Comparison of ENCODE assay signal across 9 cellular contexts in the genomic region with DNA sequence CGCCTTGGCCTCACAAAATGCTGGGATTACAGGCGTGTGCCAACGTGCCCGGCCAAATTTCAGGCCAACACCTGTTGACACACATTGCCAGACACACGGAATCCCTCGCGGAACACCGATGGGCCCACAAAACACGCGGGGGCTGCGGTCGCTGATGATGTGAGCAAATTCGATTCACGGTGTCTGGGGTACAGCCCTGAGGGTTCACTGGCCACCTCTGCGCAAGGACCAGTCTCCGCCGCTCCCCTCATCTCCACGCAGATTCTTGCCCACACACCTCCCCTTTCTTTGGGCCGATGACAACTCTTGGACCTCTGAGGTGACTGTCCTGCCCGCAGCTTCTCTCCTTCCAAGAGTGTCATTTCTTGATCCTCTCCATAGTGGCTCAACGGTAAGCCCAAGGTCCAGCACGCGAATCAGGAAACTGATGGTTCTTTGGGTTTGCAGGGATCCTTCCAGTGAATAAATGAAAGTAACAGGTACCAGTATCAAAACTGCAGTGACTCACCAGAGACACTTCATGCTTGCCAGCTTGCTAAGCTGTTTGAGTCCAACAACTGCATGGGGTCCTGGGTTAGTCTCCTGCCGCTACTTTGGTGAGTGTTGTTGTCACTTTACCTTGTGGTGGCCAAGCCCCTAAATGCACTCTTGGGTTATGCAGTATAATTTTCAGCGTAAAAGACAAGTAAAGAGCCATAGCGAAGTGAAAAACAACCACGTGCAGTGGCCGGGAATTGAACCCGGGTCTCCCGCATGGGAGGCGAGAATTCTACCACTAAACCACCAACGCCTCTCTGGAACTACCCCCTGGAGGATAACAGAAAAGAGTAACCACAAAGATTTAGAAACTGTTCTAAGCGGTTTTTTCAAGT. TPM values are rescaled to one million over a fixed set of nuclear protein-coding genes. Genes with fewer than 3 reads are reported as not detected.
DNase-seq lines count a peak whose midpoint lies in the region; ATAC-seq, FAIRE-seq and TF ChIP-seq lines count a peak whose summit lies in the region.
"Had no signal": no experiment of that assay in that cellular context is flagged by ENCODE, and none has a peak within 500 bp of the region (broad histone marks: within the 10 kb centered on the region; RNA-seq: fewer than 3 reads in every experiment).

No MANE protein-coding gene starts in this region.

- intact Hi-C loops in mucosa of descending colon (cut with DNase I, micrococcal nuclease), result no loop called here

- in situ Hi-C loops in Caki2 (cut with HindIII; ENCODE audit: low pct_unique_long_range_greater_than_20kb, low sequenced_read_pairs), result no loop called here
- in situ Hi-C loops in HAP-1 (cut with MboI; ENCODE audit: low sequenced_read_pairs), result no loop called here

- H3K36me3 ChIP-seq in HAP-1 (replicated peaks) (no peaks in the 10 kb centered on the region), mucosa of descending colon (ENCODE audit: low read depth) (no peaks in the 10 kb centered on the region)

- H3K9me3 ChIP-seq in HAP-1 (no peaks in the 10 kb centered on the region), mucosa of descending colon (no peaks in the 10 kb centered on the region)

- H3K27me3 ChIP-seq in HAP-1 (ENCODE audit: low read depth), result no peaks in the 10 kb centered on the region

- no peak for FAIRE-seq in frontal cortex (lab: Jason Lieb, UNC)

- peak; percentile 40 for ATAC-seq in mucosa of descending colon

- no peak overlapping the region for H3K4me3 ChIP-seq in HAP-1
- no peak overlapping the region for H3K4me3 ChIP-seq in mucosa of descending colon
- H3K4me3 ChIP-seq: lung had no signal

- no peaks in the 10 kb centered on the region for H3K4me1 ChIP-seq in HAP-1
- no peaks in the 10 kb centered on the region for H3K4me1 ChIP-seq in mucosa of descending colon (ENCODE audit: low read depth)

- TF ChIP-seq CTCF in mucosa of descending colon (IDR thresholded peaks at IDR 0.05), result no peak

- DNase-seq in Caki2 (ENCODE audit: low read depth), result peak; percentile 27
- peak; percentile 49 to 69 for DNase-seq in HAP-1 (ENCODE audit: low spot score in 2 of 2)
- peak; percentile 35 to 42 for DNase-seq in SHP77 (lab: John Stamatoyannopoulos, UW)
- DNase-seq in central memory CD4-positive, alpha-beta T cell, result peak; percentile 39
- peak in 2 of 3 donors; percentile 19 to 35 for DNase-seq in mucosa of descending colon
- no peak for DNase-seq in frontal cortex (ENCODE audit: low spot score in 2 of 2)
- DNase-seq in NCI-H2196 (lab: John Stamatoyannopoulos, UW; ENCODE audit: unreplicated experiment), result no peak
- DNase-seq in NCI-H187 (lab: John Stamatoyannopoulos, UW), result no peak

RNA-seq across cellular contexts. Expression of gene RNU1-3, which starts 11.0 kb away (rescaled TPM):
- not detected in 2 replicates for total RNA-seq in Caki2 (2014; rRNA removed; shearing (Covaris generic); ENCODE audit: low replicate concordance)
- 1,000 to 10,000 TPM; 2,195 to 6,222 (median 2,378) TPM for total RNA-seq in mucosa of descending colon
- total RNA-seq in frontal cortex, result under 0.01 TPM

Comparison
In these comparisons a context has a peak if more than half of its experiments do, and no peak if none do; other contexts are left out.
1. DNase-seq: peak in Caki2 (single experiment), HAP-1 (2 of 2), SHP77 (2 of 2), central memory CD4-positive, alpha-beta T cell (single experiment) and mucosa of descending colon (2 of 3); none in frontal cortex (0 of 2), NCI-H2196 (single experiment) and NCI-H187 (0 of 2).
2. RNA of gene RNU1-3, which starts 11.0 kb away (total RNA-seq): 2,195 to 6,222 TPM in mucosa of descending colon; not detected in Caki2 and under 0.01 TPM in frontal cortex (single experiment); every median in the first group is over 1,000 times any median in the second.